Comparison of ENCODE assay signal across 8 cellular contexts in the genomic region with DNA sequence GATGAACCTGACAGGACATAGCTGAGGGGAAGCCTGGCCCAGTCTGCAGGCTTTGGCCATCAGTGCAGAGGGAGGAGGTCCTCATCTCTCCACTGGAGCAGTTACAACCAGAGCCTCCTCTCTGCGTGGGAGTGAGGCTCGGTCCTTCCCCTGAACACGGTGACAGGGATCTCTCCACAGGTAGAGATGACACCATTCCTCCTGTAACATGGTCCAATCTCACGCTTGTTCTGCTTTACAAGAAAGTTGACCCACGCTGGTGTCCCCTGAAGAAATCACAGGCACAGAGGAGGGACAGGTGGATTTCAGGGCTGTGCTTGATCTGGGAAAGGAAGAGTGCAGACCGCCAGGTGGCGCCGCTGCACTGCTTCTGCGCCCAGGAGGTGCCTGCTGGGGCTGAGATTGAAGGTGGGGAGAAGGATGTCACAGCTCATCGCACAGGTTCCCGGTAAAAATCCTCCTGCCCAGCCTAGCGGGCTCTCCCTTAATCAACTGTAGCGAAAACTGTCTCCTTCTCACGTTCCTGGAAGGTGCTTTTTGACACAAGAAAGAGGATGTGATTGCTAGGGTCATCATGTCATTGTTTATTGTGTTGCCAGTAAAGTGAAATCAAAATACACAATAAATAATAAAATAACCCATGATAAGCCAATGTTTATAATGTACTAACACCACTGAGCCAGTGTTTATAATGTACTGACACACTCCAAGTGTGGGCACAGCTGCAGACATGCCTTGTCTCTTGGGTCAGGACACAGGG. TPM values are rescaled to one million over a fixed set of nuclear protein-coding genes. Genes with fewer than 3 reads are reported as not detected.
DNase-seq lines count a peak whose midpoint lies in the region; ATAC-seq, FAIRE-seq and TF ChIP-seq lines count a peak whose summit lies in the region.

No MANE protein-coding gene starts in this region.

- intact Hi-C loops in pancreas (cut with DNase I) (loop anchor here in 1 of 3 donors (2.0 kb wide), 1 partner anchor 165 kb away; no protein-coding TSS in a partner anchor), transverse colon (cut with DNase I; ENCODE audit: low total_unique reads) (loop anchor here (5.0 kb wide), 1 partner anchor 159 kb away; no protein-coding TSS in a partner anchor)

- no peaks in the 10 kb centered on the region for H3F3A ChIP-seq in SK-N-SH (replicated peaks; ENCODE audit: insufficient read depth)

- in situ Hi-C loops in G401 (cut with HindIII; ENCODE audit: low sequenced_read_pairs) (no loop called here), transverse colon (cut with MboI; ENCODE audit: low pct_ligation_motif_present in 1 of 4, low pct_unique_long_range_greater_than_20kb in 1 of 4, low sequenced_read_pairs in 3 of 4) (loop anchor here in 3 of 4 donors (5.0 to 25.0 kb wide), 5 partner anchors 111 to 167 kb away; a partner anchor contains a TSS)

- TF ChIP-seq CTCF in LNCaP clone FGC (IDR thresholded peaks at IDR 0.05; ENCODE audit: control insufficient read depth, extremely low read depth, insufficient read depth) (peak; percentile 95), SK-N-SH (IDR thresholded peaks at IDR 0.05) (peak; percentile 95), pancreas (IDR thresholded peaks at IDR 0.05) (peak; percentile 66 to 87 (median 78)), transverse colon (IDR thresholded peaks at IDR 0.05) (peak; percentile 88 to 95 (median 94))

- TF ChIP-seq EP300 in SK-N-SH (IDR thresholded peaks at IDR 0.05; ENCODE audit: borderline replicate concordance in 1 of 2, low read depth in 1 of 2, low read length in 1 of 2) (no peak), transverse colon (IDR thresholded peaks at IDR 0.05; ENCODE audit: low read depth) (no peak)

- no peak overlapping the region for H3K9ac ChIP-seq in SK-N-SH

- H3K79me2 ChIP-seq in SK-N-SH (ENCODE audit: insufficient read depth) = no peaks in the 10 kb centered on the region

- H3K4me1 ChIP-seq in SK-N-SH (ENCODE audit: control insufficient read depth in 1 of 2, insufficient read depth in 2 of 2, low read depth in 1 of 2, low read length in 1 of 2) (no peaks in the 10 kb centered on the region; a peak in 1 of 4 replicates), pancreas (no peaks in the 10 kb centered on the region), transverse colon (peaks cover 0 to 8% (median 0%) of the 10 kb centered on the region in 4 donors)

- H3K36me3 ChIP-seq in SK-N-SH (replicated peaks in 1 of 2; ENCODE audit: control insufficient read depth in 1 of 2, insufficient read depth in 2 of 2, low read length in 1 of 2) (no peaks in the 10 kb centered on the region), pancreas (no peaks in the 10 kb centered on the region), transverse colon (no peaks in the 10 kb centered on the region)

- POLR2A ChIA-PET in SK-N-SH (lab: Yijun Ruan, JAX) = no interaction called here

- DNase-seq in G401 (ENCODE audit: low spot score) (peak; percentile 84), LNCaP clone FGC (ENCODE audit: low read depth) (peak; percentile 11), SK-N-SH (peak; percentile 76), glomerular endothelial cell (ENCODE audit: extremely low read depth, low read depth, low spot score) (peak; percentile 16), pancreas (peak; percentile 53 to 94 (median 80)), transverse colon (peak; percentile 87)
- peak; percentile 66 to 85 (median 81) for DNase-seq in activated naive CD4-positive, alpha-beta T cell (lab: John Stamatoyannopoulos, UW)

- H3K9me3 ChIP-seq in SK-N-SH = no peaks in the 10 kb centered on the region
- no peaks in the 10 kb centered on the region for H3K9me3 ChIP-seq in pancreas
- peaks cover 0 to 3% of the 10 kb centered on the region in 2 donors for H3K9me3 ChIP-seq in transverse colon

- CTCF ChIA-PET in SK-N-SH (lab: Yijun Ruan, JAX) = interaction anchor here (0.6 to 2.9 kb wide), 41 partner anchors 10 to 1912 kb away, joined by 3 to 67 read pairs (median 4); no protein-coding TSS in a partner anchor

- peaks cover 26% of the 10 kb centered on the region; the same call in 1 of the 2 replicates for H3K27me3 ChIP-seq in SK-N-SH (ENCODE audit: insufficient read depth)
- H3K27me3 ChIP-seq in pancreas = peaks cover 0 to 20% (median 4%) of the 10 kb centered on the region in 4 donors
- H3K27me3 ChIP-seq in transverse colon = peaks cover 63% of the 10 kb centered on the region

- H3K4me2 ChIP-seq in SK-N-SH = no peak overlapping the region

- H3K9me2 ChIP-seq in SK-N-SH = no peaks in the 10 kb centered on the region

- H4K20me1 ChIP-seq in SK-N-SH (ENCODE audit: insufficient read depth) = no peaks in the 10 kb centered on the region

- FAIRE-seq in pancreas (lab: Jason Lieb, UNC) = no peak

- H3K27ac ChIP-seq in SK-N-SH (ENCODE audit: low read depth in 2 of 2, low read length in 1 of 2) (no peak overlapping the region), pancreas (no peak overlapping the region), transverse colon (no peak overlapping the region)

- no peak overlapping the region for H3K4me3 ChIP-seq in LNCaP clone FGC (ENCODE audit: low read depth, low read length)
- H3K4me3 ChIP-seq in SK-N-SH (ENCODE audit: low read depth in 2 of 2, low read length in 1 of 2) = no peak overlapping the region; a peak in 1 of 4 replicates
- no peak overlapping the region for H3K4me3 ChIP-seq in pancreas
- H3K4me3 ChIP-seq in transverse colon = no peak overlapping the region

- no peak for TF ChIP-seq POLR2A in transverse colon (IDR thresholded peaks at IDR 0.05)

- H2AFZ ChIP-seq in SK-N-SH (ENCODE audit: low read depth) = no peak overlapping the region

- WGBS in SK-N-SH (ENCODE audit: low lambda C conversion rate) = 4% methylated on average over 12 of the region's 14 CpGs
- WGBS in pancreas, 2 donors = 6 to 8% methylated on average over 14 of the region's 14 CpGs
- WGBS in transverse colon (ENCODE audit: low coverage in 1 of 2), 2 donors = 0 to 6% methylated on average over 1 to 14 of the region's 14 CpGs

- peak; percentile 99 for TF ChIP-seq RAD21 in SK-N-SH (IDR thresholded peaks at IDR 0.05; ENCODE audit: low read length)

- ATAC-seq in pancreas = peak; percentile 91 to 99 (median 96)
- no peak for ATAC-seq in GM21576 (IDR thresholded peaks at IDR 0.05; ENCODE audit: unreplicated experiment)

TF ChIP-seq in SK-N-SH, 30 proteins besides CTCF, POLR2A, EP300 and RAD21 (continues in another document):
- TF ChIP-seq FOXM1 (IDR thresholded peaks at IDR 0.05; ENCODE audit: low read depth) (no peak), EZH2phosphoT487 (IDR thresholded peaks at IDR 0.05; ENCODE audit: borderline replicate concordance, low read depth) (no peak), SMC3 (IDR thresholded peaks at IDR 0.05; ENCODE audit: low read depth, low read length) (peak; percentile 100), YY1 (IDR thresholded peaks at IDR 0.05; ENCODE audit: low read depth) (no peak), RFX5 (IDR thresholded peaks at IDR 0.05; ENCODE audit: low read length) (no peak), TAF1 (IDR thresholded peaks at IDR 0.05; ENCODE audit: borderline replicate concordance, low read depth, low read length) (no peak)
- TF ChIP-seq, protein P1, sequence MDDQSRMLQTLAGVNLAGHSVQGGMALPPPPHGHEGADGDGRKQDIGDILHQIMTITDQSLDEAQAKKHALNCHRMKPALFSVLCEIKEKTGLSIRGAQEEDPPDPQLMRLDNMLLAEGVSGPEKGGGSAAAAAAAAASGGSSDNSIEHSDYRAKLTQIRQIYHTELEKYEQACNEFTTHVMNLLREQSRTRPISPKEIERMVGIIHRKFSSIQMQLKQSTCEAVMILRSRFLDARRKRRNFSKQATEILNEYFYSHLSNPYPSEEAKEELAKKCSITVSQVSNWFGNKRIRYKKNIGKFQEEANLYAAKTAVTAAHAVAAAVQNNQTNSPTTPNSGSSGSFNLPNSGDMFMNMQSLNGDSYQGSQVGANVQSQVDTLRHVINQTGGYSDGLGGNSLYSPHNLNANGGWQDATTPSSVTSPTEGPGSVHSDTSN (IDR thresholded peaks at IDR 0.05) = no peak
- TF ChIP-seq, protein P2, sequence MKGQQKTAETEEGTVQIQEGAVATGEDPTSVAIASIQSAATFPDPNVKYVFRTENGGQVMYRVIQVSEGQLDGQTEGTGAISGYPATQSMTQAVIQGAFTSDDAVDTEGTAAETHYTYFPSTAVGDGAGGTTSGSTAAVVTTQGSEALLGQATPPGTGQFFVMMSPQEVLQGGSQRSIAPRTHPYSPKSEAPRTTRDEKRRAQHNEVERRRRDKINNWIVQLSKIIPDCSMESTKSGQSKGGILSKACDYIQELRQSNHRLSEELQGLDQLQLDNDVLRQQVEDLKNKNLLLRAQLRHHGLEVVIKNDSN (IDR thresholded peaks at IDR 0.05; ENCODE audit: borderline replicate concordance, low read depth) = no peak
- TF ChIP-seq, protein P3, sequence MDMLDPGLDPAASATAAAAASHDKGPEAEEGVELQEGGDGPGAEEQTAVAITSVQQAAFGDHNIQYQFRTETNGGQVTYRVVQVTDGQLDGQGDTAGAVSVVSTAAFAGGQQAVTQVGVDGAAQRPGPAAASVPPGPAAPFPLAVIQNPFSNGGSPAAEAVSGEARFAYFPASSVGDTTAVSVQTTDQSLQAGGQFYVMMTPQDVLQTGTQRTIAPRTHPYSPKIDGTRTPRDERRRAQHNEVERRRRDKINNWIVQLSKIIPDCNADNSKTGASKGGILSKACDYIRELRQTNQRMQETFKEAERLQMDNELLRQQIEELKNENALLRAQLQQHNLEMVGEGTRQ (IDR thresholded peaks at IDR 0.05; ENCODE audit: borderline replicate concordance, low read depth, low read length) = no peak

RNA-seq across cellular contexts. Expression of a gene that starts 20.4 kb away (rescaled TPM):
- total RNA-seq in G401 (2014; rRNA removed; shearing (Covaris generic)) = not detected in 2 replicates
- polyA plus RNA-seq in SK-N-SH (2012; rRNA removed) = not detected in 2 replicates
- polyA plus RNA-seq in SK-N-SH (2012; cell fraction: cytosol; rRNA removed) = not detected in 2 replicates
- polyA plus RNA-seq in SK-N-SH (2012; cell fraction: nucleus; rRNA removed) = not detected in 2 replicates
- not detected in 2 replicates for total RNA-seq in glomerular endothelial cell
- total RNA-seq in pancreas = under 1 TPM in 5 of 6 donors, not detected in 1; 0.12 to 0.52 (median 0.28) TPM
- under 1 TPM in 1 of 2 donors, not detected in 1; 0.15 TPM for polyA plus RNA-seq in pancreas
- not detected for total RNA-seq in transverse colon

Comparison
In these comparisons a context has a peak if more than half of its experiments do, and no peak if none do; other contexts are left out.
1. DNase-seq: peak in every context shown above with its lines; median percentile 87 in transverse colon; 84 in G401; 81 in activated naive CD4-positive, alpha-beta T cell; 80 in pancreas; 76 in SK-N-SH; 16 in glomerular endothelial cell; 11 in LNCaP clone FGC.